In genomic region chr1:153671623-153672353, GRCh38 we compare ENCODE assay signal across 8 cellular contexts. TPM values are rescaled to one million over a fixed set of nuclear protein-coding genes. Genes with fewer than 3 reads are reported as not detected.
DNase-seq lines count a peak whose midpoint lies in the region; ATAC-seq lines count a peak whose summit lies in the region.
"Not testable (repeated sequence)": the region's sequence is repeated elsewhere in the genome, so short reads cannot be mapped to it uniquely, and the experiment has no call there.

No MANE protein-coding gene starts in this region.

- H3K27ac Mint-ChIP-seq in activated CD4-positive, alpha-beta T cell treated with anti-CD3 and anti-CD28 coated beads for 36 hours, result not testable (repeated sequence)
- H3K27ac Mint-ChIP-seq in central memory CD8-positive, alpha-beta T cell (ENCODE audit: low read depth), result peak overlapping the region; percentile 61

- in situ Hi-C loops in ACHN (cut with HindIII; ENCODE audit: low pct_ligation_motif_present, low pct_unique_long_range_greater_than_20kb, low sequenced_read_pairs), result not testable (repeated sequence)

- intact Hi-C loops in activated CD4-positive, alpha-beta T cell treated with anti-CD3 and anti-CD28 coated beads for 36 hours (cut with DNase I, micrococcal nuclease), result loop anchor here (1.0 to 10.0 kb wide), 22 partner anchors 13 to 653 kb away; partner anchors contain the start of genes CHTOP (in 2 of the 2), RPS27 (in 2 of the 2), SNAPIN (in 2 of the 2) and ATP8B2 (in 1 of the 2)

- H3K4me3 ChIP-seq in skin epidermis, result peak overlapping the region; percentile 29 to 96 (median 70)

- CTCF ChIA-PET in activated CD4-positive, alpha-beta T cell treated with anti-CD3 and anti-CD28 coated beads for 36 hours (lab: Charles Lee), result interaction anchor here (0.6 to 2.0 kb wide), 17 partner anchors 8 to 275 kb away, joined by 3 to 8 read pairs (median 4); partner anchors contain the start of genes CHTOP, DENND4B, S100A13 and S100A14

- H3K27me3 ChIP-seq in layer of hippocampus (ENCODE audit: control insufficient read depth, insufficient read depth, low read length), result not testable (repeated sequence)

- POLR2A ChIA-PET in activated CD4-positive, alpha-beta T cell treated with anti-CD3 and anti-CD28 coated beads for 36 hours (lab: Charles Lee), result interaction anchor here (0.6 to 0.7 kb wide), 4 partner anchors 9 to 319 kb away, joined by 3 to 8 read pairs (median 4); no protein-coding TSS in a partner anchor

- ATAC-seq in GM19043 (IDR thresholded peaks at IDR 0.05; ENCODE audit: low read depth, unreplicated experiment) (peak; percentile 17), HG03439 (IDR thresholded peaks at IDR 0.05; ENCODE audit: unreplicated experiment) (peak; percentile 3)
- peak; percentile 39 for ATAC-seq in activated CD4-positive, alpha-beta T cell treated with anti-CD3 and anti-CD28 coated beads for 36 hours
- peak; percentile 53 for ATAC-seq in central memory CD8-positive, alpha-beta T cell (replicated peaks; ENCODE audit: extremely low read depth, poor library complexity, severe bottlenecking)

- H3K27me3 Mint-ChIP-seq in activated CD4-positive, alpha-beta T cell treated with anti-CD3 and anti-CD28 coated beads for 36 hours; central memory CD8-positive, alpha-beta T cell: not testable (repeated sequence)

- H3K36me3 Mint-ChIP-seq in activated CD4-positive, alpha-beta T cell treated with anti-CD3 and anti-CD28 coated beads for 36 hours (ENCODE audit: low read depth), result peaks cover 36% of the 10 kb centered on the region
- H3K36me3 Mint-ChIP-seq in central memory CD8-positive, alpha-beta T cell (ENCODE audit: insufficient read depth), result peaks cover 24% of the 10 kb centered on the region

- DNase-seq in ACHN (peak; percentile 83), NCI-H82 treated with DMSO at 0.1 percent for 48 hours (lab: John Stamatoyannopoulos, UW; ENCODE audit: unreplicated experiment) (peak; percentile 80)
- peak; percentile 74 for DNase-seq in activated CD4-positive, alpha-beta T cell treated with anti-CD3 and anti-CD28 coated beads for 36 hours
- DNase-seq in central memory CD8-positive, alpha-beta T cell (ENCODE audit: low spot score in 2 of 2), result peak; percentile 30 to 38

- H3K4me1 Mint-ChIP-seq in activated CD4-positive, alpha-beta T cell treated with anti-CD3 and anti-CD28 coated beads for 36 hours, result peaks cover 34% of the 10 kb centered on the region
- peaks cover 10% of the 10 kb centered on the region for H3K4me1 Mint-ChIP-seq in central memory CD8-positive, alpha-beta T cell

- H3K27ac ChIP-seq in layer of hippocampus (ENCODE audit: low read depth, low read length), result peak overlapping the region; percentile 82
- peak overlapping the region in 19 of 21 experiments; percentile 16 to 86 (median 74) for H3K27ac ChIP-seq in skin epidermis

- not testable (repeated sequence) for H3K9me3 Mint-ChIP-seq in activated CD4-positive, alpha-beta T cell treated with anti-CD3 and anti-CD28 coated beads for 36 hours (ENCODE audit: low read depth); central memory CD8-positive, alpha-beta T cell

- not testable (repeated sequence) for H3K4me3 Mint-ChIP-seq in activated CD4-positive, alpha-beta T cell treated with anti-CD3 and anti-CD28 coated beads for 36 hours; central memory CD8-positive, alpha-beta T cell

RNA-seq across cellular contexts. Expression of gene ILF2, which starts 1.0 kb away (rescaled TPM):
- total RNA-seq in activated CD4-positive, alpha-beta T cell treated with anti-CD3 and anti-CD28 coated beads for 36 hours, result 100 to 1,000 TPM; 325 to 435 TPM

RNA-seq across cellular contexts. Expression of gene NPR1, which starts 6.7 kb away (rescaled TPM):
- total RNA-seq in activated CD4-positive, alpha-beta T cell treated with anti-CD3 and anti-CD28 coated beads for 36 hours, result under 1 TPM; 0.04 to 0.11 TPM

RNA-seq across cellular contexts. Expression of gene SNAPIN, which starts 13.3 kb away (rescaled TPM):
- total RNA-seq in activated CD4-positive, alpha-beta T cell treated with anti-CD3 and anti-CD28 coated beads for 36 hours, result 10 to 100 TPM; 34.2 to 38.4 TPM

RNA-seq across cellular contexts. Expression of gene CHTOP, which starts 37.9 kb away (rescaled TPM):
- 10 to 100 TPM; 85.1 to 91.4 TPM for total RNA-seq in activated CD4-positive, alpha-beta T cell treated with anti-CD3 and anti-CD28 coated beads for 36 hours

RNA-seq across cellular contexts. Expression of gene S100A1, which starts 43.6 kb away (rescaled TPM):
- not detected for total RNA-seq in activated CD4-positive, alpha-beta T cell treated with anti-CD3 and anti-CD28 coated beads for 36 hours

Comparison
In these comparisons a context has a peak if more than half of its experiments do, and no peak if none do; other contexts are left out.
1. Peak in every context shown above with its lines: DNase-seq, ATAC-seq, H3K4me3 ChIP-seq and H3K27ac ChIP-seq.
2. ATAC-seq: peak in every context shown above with its lines; median percentile 53 in central memory CD8-positive, alpha-beta T cell; 39 in activated CD4-positive, alpha-beta T cell treated with anti-CD3 and anti-CD28 coated beads for 36 hours; 17 in GM19043; 3 in HG03439.